9 cellular contexts compared by ENCODE assay signal in genomic region chr2:177252808-177253531, GRCh38. TPM values are rescaled to one million over a fixed set of nuclear protein-coding genes. Genes with fewer than 3 reads are reported as not detected.
DNase-seq lines count a peak whose midpoint lies in the region; ATAC-seq, FAIRE-seq and TF ChIP-seq lines count a peak whose summit lies in the region.
"Had no signal": no experiment of that assay in that cellular context is flagged by ENCODE, and none has a peak within 500 bp of the region (broad histone marks: within the 10 kb centered on the region; RNA-seq: fewer than 3 reads in every experiment).

No MANE protein-coding gene starts in this region.

- no peak for TF ChIP-seq POLR2A in GM18505 (IDR thresholded peaks at IDR 0.05; ENCODE audit: borderline replicate concordance, extremely low read depth, insufficient read depth, insufficient read length)

- H3K4me1 Mint-ChIP-seq in activated T-cell treated with anti-CD3 and anti-CD28 coated beads, Interleukin-2, amount 50 U/mL, for 24 hours (ENCODE audit: low read depth) = peaks cover 87% of the 10 kb centered on the region
- H3K4me1 Mint-ChIP-seq in activated T-helper 17 cell treated with anti-CD3 and anti-CD28 coated beads, Interleukin-2, amount 50 U/mL, for 72 hours = peaks cover 56% of the 10 kb centered on the region

- H3K9me3 ChIP-seq in keratinocyte (ENCODE audit: control insufficient read depth, low read depth, low read length) (no peaks in the 10 kb centered on the region), thymus (ENCODE audit: control insufficient read depth) (no peaks in the 10 kb centered on the region)
- H3K9me3 ChIP-seq: BE2C had no signal

- H3K9ac ChIP-seq in keratinocyte (ENCODE audit: control insufficient read depth, extremely low read depth, insufficient read depth, low read length) = peak overlapping the region; percentile 8

- no peak for ATAC-seq in activated T-helper 17 cell treated with anti-CD3 and anti-CD28 coated beads, Interleukin-2, amount 50 U/mL, for 72 hours (replicated peaks)
- ATAC-seq in GM21576 (IDR thresholded peaks at IDR 0.05; ENCODE audit: unreplicated experiment) (no peak), GM19463 (IDR thresholded peaks at IDR 0.05; ENCODE audit: unreplicated experiment) (no peak), GM18505 (IDR thresholded peaks at IDR 0.05; ENCODE audit: unreplicated experiment) (no peak)

- H3K27ac ChIP-seq in keratinocyte (ENCODE audit: control insufficient read depth, insufficient read depth, low read length) = peak overlapping the region; percentile 62
- peak overlapping the region; percentile 39 for H3K27ac ChIP-seq in thymus (ENCODE audit: low read depth)

- no peak overlapping the region for H3K4me3 Mint-ChIP-seq in activated T-cell treated with anti-CD3 and anti-CD28 coated beads, Interleukin-2, amount 50 U/mL, for 24 hours
- peak overlapping the region; percentile 57 for H3K4me3 Mint-ChIP-seq in activated T-helper 17 cell treated with anti-CD3 and anti-CD28 coated beads, Interleukin-2, amount 50 U/mL, for 72 hours

- H3K79me2 ChIP-seq in keratinocyte (ENCODE audit: control insufficient read depth, insufficient read depth, low read length) = peaks cover 100% of the 10 kb centered on the region

- DNase-seq in activated T-cell treated with anti-CD3 and anti-CD28 coated beads, Interleukin-2, amount 50 U/mL, for 24 hours = no peak
- DNase-seq in activated T-cell treated with anti-CD3 and anti-CD28 coated beads, Interleukin-2, amount 50 U/mL, for 1 hour = no peak
- DNase-seq in keratinocyte (ENCODE audit: low read depth, low spot score) = no peak
- DNase-seq: BE2C had no signal

- H3K27ac Mint-ChIP-seq in activated T-cell treated with anti-CD3 and anti-CD28 coated beads, Interleukin-2, amount 50 U/mL, for 24 hours = peak overlapping the region; percentile 84
- H3K27ac Mint-ChIP-seq in activated T-helper 17 cell treated with anti-CD3 and anti-CD28 coated beads, Interleukin-2, amount 50 U/mL, for 72 hours = peak overlapping the region; percentile 62

- peaks cover 3% of the 10 kb centered on the region for H3K9me3 Mint-ChIP-seq in activated T-cell treated with anti-CD3 and anti-CD28 coated beads, Interleukin-2, amount 50 U/mL, for 24 hours
- no peaks in the 10 kb centered on the region for H3K9me3 Mint-ChIP-seq in activated T-helper 17 cell treated with anti-CD3 and anti-CD28 coated beads, Interleukin-2, amount 50 U/mL, for 72 hours

- H3K4me2 ChIP-seq in keratinocyte (ENCODE audit: control insufficient read depth, extremely low read depth, insufficient read depth, low read depth, low read length) = peak overlapping the region; percentile 30

- H3K27me3 ChIP-seq in keratinocyte (ENCODE audit: control insufficient read depth, extremely low read depth, insufficient read depth, low read length) (no peaks in the 10 kb centered on the region), thymus (ENCODE audit: control insufficient read depth, insufficient read depth) (no peaks in the 10 kb centered on the region)
- H3K27me3 ChIP-seq: BE2C had no signal

- 98% methylated on average over 5 of the region's 5 CpGs for WGBS in thymus

- H3K27me3 Mint-ChIP-seq in activated T-cell treated with anti-CD3 and anti-CD28 coated beads, Interleukin-2, amount 50 U/mL, for 24 hours = no peaks in the 10 kb centered on the region
- H3K27me3 Mint-ChIP-seq in activated T-helper 17 cell treated with anti-CD3 and anti-CD28 coated beads, Interleukin-2, amount 50 U/mL, for 72 hours = no peaks in the 10 kb centered on the region

- H3K36me3 ChIP-seq in keratinocyte (ENCODE audit: control insufficient read depth in 2 of 2, extremely low read depth in 1 of 2, insufficient read depth in 2 of 2, low read length in 2 of 2) (peaks cover 11 to 35% of the 10 kb centered on the region in 2 experiments), thymus (ENCODE audit: control insufficient read depth, insufficient read depth) (no peaks in the 10 kb centered on the region)
- H3K36me3 ChIP-seq: BE2C had no signal

- FAIRE-seq in keratinocyte (lab: Jason Lieb, UNC) = no peak

- H3K36me3 Mint-ChIP-seq in activated T-cell treated with anti-CD3 and anti-CD28 coated beads, Interleukin-2, amount 50 U/mL, for 24 hours (ENCODE audit: low read depth) = peaks cover 87% of the 10 kb centered on the region
- peaks cover 77% of the 10 kb centered on the region for H3K36me3 Mint-ChIP-seq in activated T-helper 17 cell treated with anti-CD3 and anti-CD28 coated beads, Interleukin-2, amount 50 U/mL, for 72 hours (ENCODE audit: low read depth)

- peaks cover 11% of the 10 kb centered on the region for H3K9me1 ChIP-seq in keratinocyte (ENCODE audit: control insufficient read depth, extremely low read depth, insufficient read depth, low read length)

- no peak overlapping the region for H2AFZ ChIP-seq in keratinocyte (ENCODE audit: control insufficient read depth, low read length)

- no peak overlapping the region for H3K4me3 ChIP-seq in keratinocyte (ENCODE audit: control insufficient read depth in 2 of 3, extremely low read depth in 1 of 3, insufficient read depth in 2 of 3, low read depth in 1 of 3, low read length in 3 of 3)
- no peak overlapping the region for H3K4me3 ChIP-seq in thymus (ENCODE audit: low read length)

- no peak for TF ChIP-seq CTCF in keratinocyte (optimal IDR thresholded peaks at IDR 0.05 in 1 of 3, IDR thresholded peaks at IDR 0.05 in 1 of 3, conservative IDR thresholded peaks at IDR 0.05 in 1 of 3; ENCODE audit: extremely low read depth in 1 of 3, insufficient read depth in 2 of 3, low read length in 3 of 3)

- peaks cover 40% of the 10 kb centered on the region for H4K20me1 ChIP-seq in keratinocyte (ENCODE audit: control insufficient read depth, extremely low read depth, insufficient read depth, low read length)

- peaks cover 59% of the 10 kb centered on the region for H3K4me1 ChIP-seq in keratinocyte (ENCODE audit: control insufficient read depth, extremely low read depth, insufficient read depth, low read length)
- peaks cover 19% of the 10 kb centered on the region for H3K4me1 ChIP-seq in thymus (ENCODE audit: control insufficient read depth, insufficient read depth, low read length)
- H3K4me1 ChIP-seq: BE2C had no signal

- dilution Hi-C loops in keratinocyte (cut with MboI; ENCODE audit: extremely low pct_ligation_motif_present, low sequenced_read_pairs) = no loop called here

RNA-seq across cellular contexts. Expression of gene NFE2L2, which starts 11.6 kb away (rescaled TPM):
- total RNA-seq in activated T-helper 17 cell treated with anti-CD3 and anti-CD28 coated beads, Interleukin-2, amount 50 U/mL, for 72 hours = 10 to 100 TPM; 39.3 to 49.4 TPM
- polyA plus RNA-seq in keratinocyte (148 to 209 TPM (median 177 TPM) in 3 replicates), thymus (91.7 TPM)
- polyA plus RNA-seq in keratinocyte (2011; ENCODE audit: low read depth) = 270 TPM
- 125 and 255 TPM in 2 replicates for polyA plus RNA-seq in keratinocyte (2011; cell fraction: cytosol; rRNA removed)
- 188 and 209 TPM in 2 replicates for polyA plus RNA-seq in keratinocyte (2011; cell fraction: nucleus; rRNA removed)
- polyA plus RNA-seq in keratinocyte (2012; ENCODE audit: low replicate concordance) = 73.8 and 149 TPM in 2 replicates
- 111 to 217 TPM (median 195 TPM) in 3 replicates for polyA minus RNA-seq in keratinocyte
- 156 TPM for polyA minus RNA-seq in keratinocyte (2011; cell fraction: cytosol; rRNA and poly(A)+ RNA removed)
- polyA minus RNA-seq in keratinocyte (2011; cell fraction: nucleus; rRNA and poly(A)+ RNA removed) = 72.8 and 148 TPM in 2 replicates

RNA-seq across cellular contexts. Expression of gene HNRNPA3, which starts 40.4 kb away (rescaled TPM):
- 100 to 1,000 TPM; 120 to 260 TPM for total RNA-seq in activated T-helper 17 cell treated with anti-CD3 and anti-CD28 coated beads, Interleukin-2, amount 50 U/mL, for 72 hours
- polyA plus RNA-seq in keratinocyte (53.1 to 178 TPM (median 74.6 TPM) in 3 replicates), thymus (228 TPM)
- polyA plus RNA-seq in keratinocyte (2011; ENCODE audit: low read depth) = 162 TPM
- 90.2 and 96.4 TPM in 2 replicates for polyA plus RNA-seq in keratinocyte (2011; cell fraction: cytosol; rRNA removed)
- polyA plus RNA-seq in keratinocyte (2011; cell fraction: nucleus; rRNA removed) = 71.8 and 126 TPM in 2 replicates
- 140 and 399 TPM in 2 replicates for polyA plus RNA-seq in keratinocyte (2012; ENCODE audit: low replicate concordance)
- 9.2 to 36.1 TPM (median 10.7 TPM) in 3 replicates for polyA minus RNA-seq in keratinocyte
- 23.8 TPM for polyA minus RNA-seq in keratinocyte (2011; cell fraction: cytosol; rRNA and poly(A)+ RNA removed)
- 17.0 and 32.5 TPM in 2 replicates for polyA minus RNA-seq in keratinocyte (2011; cell fraction: nucleus; rRNA and poly(A)+ RNA removed)
